In genomic region chr2:216657086-216657855, GRCh38 we compare ENCODE assay signal across 1 cellular context.
TF ChIP-seq lines count a peak whose summit lies in the region.

No MANE protein-coding gene starts in this region.

TF ChIP-seq in SK-N-SH, 30 proteins besides CTCF, POLR2A, EP300 and RAD21 (continued from another document):
- TF ChIP-seq POLR2AphosphoS5 (IDR thresholded peaks at IDR 0.05; ENCODE audit: low read depth, low read length) (no peak), TCF12 (IDR thresholded peaks at IDR 0.05) (no peak), EZH2phosphoT487 (IDR thresholded peaks at IDR 0.05; ENCODE audit: borderline replicate concordance, low read depth) (no peak), RXRA (IDR thresholded peaks at IDR 0.05; ENCODE audit: borderline replicate concordance, low read depth) (no peak), MEF2A (IDR thresholded peaks at IDR 0.05; ENCODE audit: borderline replicate concordance, low read depth) (no peak), PBX3 (IDR thresholded peaks at IDR 0.05) (no peak), ZBTB33 (IDR thresholded peaks at IDR 0.05; ENCODE audit: borderline replicate concordance, low read depth) (no peak), GABPA (IDR thresholded peaks at IDR 0.05; ENCODE audit: low read depth) (no peak)
- TF ChIP-seq, protein P1, sequence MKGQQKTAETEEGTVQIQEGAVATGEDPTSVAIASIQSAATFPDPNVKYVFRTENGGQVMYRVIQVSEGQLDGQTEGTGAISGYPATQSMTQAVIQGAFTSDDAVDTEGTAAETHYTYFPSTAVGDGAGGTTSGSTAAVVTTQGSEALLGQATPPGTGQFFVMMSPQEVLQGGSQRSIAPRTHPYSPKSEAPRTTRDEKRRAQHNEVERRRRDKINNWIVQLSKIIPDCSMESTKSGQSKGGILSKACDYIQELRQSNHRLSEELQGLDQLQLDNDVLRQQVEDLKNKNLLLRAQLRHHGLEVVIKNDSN (IDR thresholded peaks at IDR 0.05; ENCODE audit: borderline replicate concordance, low read depth) = no peak
- TF ChIP-seq, protein P2, sequence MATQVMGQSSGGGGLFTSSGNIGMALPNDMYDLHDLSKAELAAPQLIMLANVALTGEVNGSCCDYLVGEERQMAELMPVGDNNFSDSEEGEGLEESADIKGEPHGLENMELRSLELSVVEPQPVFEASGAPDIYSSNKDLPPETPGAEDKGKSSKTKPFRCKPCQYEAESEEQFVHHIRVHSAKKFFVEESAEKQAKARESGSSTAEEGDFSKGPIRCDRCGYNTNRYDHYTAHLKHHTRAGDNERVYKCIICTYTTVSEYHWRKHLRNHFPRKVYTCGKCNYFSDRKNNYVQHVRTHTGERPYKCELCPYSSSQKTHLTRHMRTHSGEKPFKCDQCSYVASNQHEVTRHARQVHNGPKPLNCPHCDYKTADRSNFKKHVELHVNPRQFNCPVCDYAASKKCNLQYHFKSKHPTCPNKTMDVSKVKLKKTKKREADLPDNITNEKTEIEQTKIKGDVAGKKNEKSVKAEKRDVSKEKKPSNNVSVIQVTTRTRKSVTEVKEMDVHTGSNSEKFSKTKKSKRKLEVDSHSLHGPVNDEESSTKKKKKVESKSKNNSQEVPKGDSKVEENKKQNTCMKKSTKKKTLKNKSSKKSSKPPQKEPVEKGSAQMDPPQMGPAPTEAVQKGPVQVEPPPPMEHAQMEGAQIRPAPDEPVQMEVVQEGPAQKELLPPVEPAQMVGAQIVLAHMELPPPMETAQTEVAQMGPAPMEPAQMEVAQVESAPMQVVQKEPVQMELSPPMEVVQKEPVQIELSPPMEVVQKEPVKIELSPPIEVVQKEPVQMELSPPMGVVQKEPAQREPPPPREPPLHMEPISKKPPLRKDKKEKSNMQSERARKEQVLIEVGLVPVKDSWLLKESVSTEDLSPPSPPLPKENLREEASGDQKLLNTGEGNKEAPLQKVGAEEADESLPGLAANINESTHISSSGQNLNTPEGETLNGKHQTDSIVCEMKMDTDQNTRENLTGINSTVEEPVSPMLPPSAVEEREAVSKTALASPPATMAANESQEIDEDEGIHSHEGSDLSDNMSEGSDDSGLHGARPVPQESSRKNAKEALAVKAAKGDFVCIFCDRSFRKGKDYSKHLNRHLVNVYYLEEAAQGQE (IDR thresholded peaks at IDR 0.05; ENCODE audit: low read depth, low read length) = no peak
